ENCODE assay signal across 1 cellular context in genomic region chr1:36178479-36179219, GRCh38.
TF ChIP-seq lines count a peak whose summit lies in the region.

No MANE protein-coding gene starts in this region.

TF ChIP-seq in H1, 55 proteins besides CTCF, POLR2A, EP300 and RAD21:
- peak; percentile 43; the same call in 1 of the 2 replicates for TF ChIP-seq PHF8 (conservative IDR thresholded peaks at IDR 0.05; ENCODE audit: low read depth, low read length)
- TF ChIP-seq BACH1 (IDR thresholded peaks at IDR 0.05; ENCODE audit: low read length) = no peak
- TF ChIP-seq SIN3A (conservative IDR thresholded peaks at IDR 0.05 in 1 of 2, IDR thresholded peaks at IDR 0.05 in 1 of 2; ENCODE audit: low read depth in 1 of 2, low read length in 2 of 2) = no peak; a peak in 1 of 4 replicates
- TF ChIP-seq JUN (IDR thresholded peaks at IDR 0.05; ENCODE audit: low read depth, low read length) = no peak
- TF ChIP-seq EZH2 (IDR thresholded peaks at IDR 0.05; ENCODE audit: low read depth, low read length, severe bottlenecking) = peak; percentile 44
- TF ChIP-seq SUZ12 (IDR thresholded peaks at IDR 0.05; ENCODE audit: low read length) = no peak
- TF ChIP-seq TAF1 (IDR thresholded peaks at IDR 0.05; ENCODE audit: low read depth, low read length) = peak; percentile 61
- no peak for TF ChIP-seq FOSL1 (IDR thresholded peaks at IDR 0.05; ENCODE audit: insufficient read depth, low read depth, low read length)
- no peak for TF ChIP-seq HDAC2 (IDR thresholded peaks at IDR 0.05; ENCODE audit: borderline replicate concordance in 1 of 2, low read depth in 2 of 2, low read length in 2 of 2)
- no peak for TF ChIP-seq TCF12 (IDR thresholded peaks at IDR 0.05; ENCODE audit: low read depth, low read length)
- no peak for TF ChIP-seq BCL11A (IDR thresholded peaks at IDR 0.05; ENCODE audit: low read depth in 2 of 2, low read length in 2 of 2)
- TF ChIP-seq BRCA1 (IDR thresholded peaks at IDR 0.05; ENCODE audit: low read depth, low read length) = no peak
- TF ChIP-seq GABPA (IDR thresholded peaks at IDR 0.05; ENCODE audit: borderline replicate concordance, insufficient read depth, low read length) = no peak
- no peak for TF ChIP-seq USF2 (IDR thresholded peaks at IDR 0.05; ENCODE audit: low read length)
- TF ChIP-seq E2F6 (IDR thresholded peaks at IDR 0.05) = peak; percentile 95
- no peak for TF ChIP-seq CREB1 (IDR thresholded peaks at IDR 0.05)
- TF ChIP-seq ZNF274 (IDR thresholded peaks at IDR 0.05; ENCODE audit: borderline replicate concordance, extremely low read depth, low read length) = no peak
- TF ChIP-seq EGR1 (IDR thresholded peaks at IDR 0.05; ENCODE audit: borderline replicate concordance, low read depth, low read length) = no peak; the same call in 1 of the 2 replicates
- no peak for TF ChIP-seq SAP30 (IDR thresholded peaks at IDR 0.05; ENCODE audit: insufficient read depth, insufficient replicate concordance, low read length)
- TF ChIP-seq RBBP5 (IDR thresholded peaks at IDR 0.05; ENCODE audit: borderline replicate concordance, low read depth, low read length) = 0 out of 2 replicates have a peak, but pooled peaks have one; percentile 44
- no peak for TF ChIP-seq CBX8 (IDR thresholded peaks at IDR 0.05; ENCODE audit: borderline replicate concordance, low read depth, low read length)
- TF ChIP-seq ASH2L (IDR thresholded peaks at IDR 0.05; ENCODE audit: low read length) = peak; percentile 45
- no peak for TF ChIP-seq SP2 (IDR thresholded peaks at IDR 0.05; ENCODE audit: low read length)
- no peak for TF ChIP-seq TEAD4 (IDR thresholded peaks at IDR 0.05; ENCODE audit: low read depth, low read length)
- peak; percentile 86 for TF ChIP-seq KDM4A (IDR thresholded peaks at IDR 0.05; ENCODE audit: low read depth, low read length, severe bottlenecking)
- no peak for TF ChIP-seq CHD2 (IDR thresholded peaks at IDR 0.05; ENCODE audit: low read length)
- TF ChIP-seq TBP (IDR thresholded peaks at IDR 0.05; ENCODE audit: low read depth, low read length) = peak; percentile 57; the same call in 1 of the 2 replicates
- no peak for TF ChIP-seq ATF2 (IDR thresholded peaks at IDR 0.05; ENCODE audit: low read length)
- TF ChIP-seq POU5F1 (IDR thresholded peaks at IDR 0.05; ENCODE audit: low read depth, low read length) = no peak
- TF ChIP-seq POLR2AphosphoS5 (IDR thresholded peaks at IDR 0.05; ENCODE audit: low read depth, low read length) = peak; percentile 74
- 0 out of 2 replicates have a peak, but pooled peaks have one; percentile 17 for TF ChIP-seq YY1 (IDR thresholded peaks at IDR 0.05; ENCODE audit: low read depth, low read length)
- no peak for TF ChIP-seq CEBPB (IDR thresholded peaks at IDR 0.05; ENCODE audit: low read depth, low read length)
- TF ChIP-seq SIRT6 (IDR thresholded peaks at IDR 0.05; ENCODE audit: low read length) = no peak
- no peak for TF ChIP-seq GTF2F1 (IDR thresholded peaks at IDR 0.05; ENCODE audit: borderline replicate concordance, low read depth, low read length)
- TF ChIP-seq TAF7 (optimal IDR thresholded peaks at IDR 0.05; ENCODE audit: borderline replicate concordance, low read depth, low read length) = no peak
- no peak for TF ChIP-seq RXRA (IDR thresholded peaks at IDR 0.05; ENCODE audit: insufficient read depth, low read depth, low read length)
- TF ChIP-seq MAX (IDR thresholded peaks at IDR 0.05) = peak; percentile 90
- TF ChIP-seq ATF3 (IDR thresholded peaks at IDR 0.05; ENCODE audit: insufficient read depth, low read depth, low read length) = no peak
- no peak for TF ChIP-seq CHD1 (IDR thresholded peaks at IDR 0.05; ENCODE audit: low read depth, low read length)
- TF ChIP-seq RNF2 (IDR thresholded peaks at IDR 0.05; ENCODE audit: borderline replicate concordance, low read depth, low read length, missing control alignments, poor library complexity, severe bottlenecking) = peak; percentile 62
- 0 out of 2 replicates have a peak, but pooled peaks have one; percentile 33 for TF ChIP-seq KDM1A (IDR thresholded peaks at IDR 0.05; ENCODE audit: borderline replicate concordance, low read length)
